Comparison of ENCODE assay signal across 11 cellular contexts in genomic region chr7:43113622-43114450, GRCh38. TPM values are rescaled to one million over a fixed set of nuclear protein-coding genes. Genes with fewer than 3 reads are reported as not detected.
DNase-seq lines count a peak whose midpoint lies in the region; ATAC-seq and TF ChIP-seq lines count a peak whose summit lies in the region.
"Had no signal": no experiment of that assay in that cellular context is flagged by ENCODE, and none has a peak within 500 bp of the region (broad histone marks: within the 10 kb centered on the region; RNA-seq: fewer than 3 reads in every experiment).

No MANE protein-coding gene starts in this region.

- no peaks in the 10 kb centered on the region for H3K36me3 ChIP-seq in smooth muscle cell (ENCODE audit: low read depth)

- no peaks in the 10 kb centered on the region for H3K36me3 Mint-ChIP-seq in activated CD8-positive, alpha-beta T cell treated with anti-CD3 and anti-CD28 coated beads for 36 hours (ENCODE audit: low read depth)

- 7% methylated on average over 25 of the region's 36 CpGs for WGBS in smooth muscle cell (ENCODE audit: low lambda C conversion rate)

- CTCF ChIA-PET in activated CD8-positive, alpha-beta T cell treated with anti-CD3 and anti-CD28 coated beads for 36 hours (lab: Charles Lee), result no interaction called here

- DNase-seq in NCI-H345 (lab: John Stamatoyannopoulos, UW) (peak; percentile 19), NCI-H345 treated with DMSO at 0.1 percent for 48 hours (lab: John Stamatoyannopoulos, UW; ENCODE audit: unreplicated experiment) (no peak), hippocampal formation (lab: John Stamatoyannopoulos, UW) (peak; percentile 5 to 39), smooth muscle cell (lab: John Stamatoyannopoulos, UW; ENCODE audit: unreplicated experiment) (no peak), mucosa of gallbladder (ENCODE audit: low spot score) (no peak), NOMO-1 treated with dmso at 0.1 percent for 144 hours (lab: John Stamatoyannopoulos, UW; ENCODE audit: unreplicated experiment) (no peak)
- DNase-seq in activated CD8-positive, alpha-beta T cell treated with anti-CD3 and anti-CD28 coated beads for 36 hours, result peak; percentile 8
- DNase-seq: AML-193, kidney glomerular epithelial cell, NCI-H2081 had no signal

- POLR2A ChIA-PET in activated CD8-positive, alpha-beta T cell treated with anti-CD3 and anti-CD28 coated beads for 36 hours (lab: Charles Lee), result no interaction called here

- H3K9ac ChIP-seq in smooth muscle cell (ENCODE audit: low read depth), result no peak overlapping the region

- TF ChIP-seq CTCF in activated CD8-positive, alpha-beta T cell treated with anti-CD3 and anti-CD28 coated beads for 36 hours (IDR thresholded peaks at IDR 0.05), result no peak
- TF ChIP-seq CTCF in smooth muscle cell (IDR thresholded peaks at IDR 0.05; ENCODE audit: borderline replicate concordance, insufficient read depth, poor library complexity, severe bottlenecking), result no peak

- H3K4me3 Mint-ChIP-seq in activated CD8-positive, alpha-beta T cell treated with anti-CD3 and anti-CD28 coated beads for 36 hours, result no peak overlapping the region

- H4K20me1 ChIP-seq in smooth muscle cell (ENCODE audit: low read depth), result no peaks in the 10 kb centered on the region

- no peak overlapping the region for H3K27ac ChIP-seq in smooth muscle cell (ENCODE audit: low read depth)

- no peaks in the 10 kb centered on the region for H3K79me2 ChIP-seq in smooth muscle cell (ENCODE audit: low read depth)

- no peaks in the 10 kb centered on the region for H3F3A ChIP-seq in smooth muscle cell (ENCODE audit: low read depth)

- H3K27ac Mint-ChIP-seq in activated CD8-positive, alpha-beta T cell treated with anti-CD3 and anti-CD28 coated beads for 36 hours, result no peak overlapping the region

- peak overlapping the region; percentile 88 for H2AFZ ChIP-seq in smooth muscle cell (ENCODE audit: low read depth)

- peaks cover 64% of the 10 kb centered on the region for H3K27me3 Mint-ChIP-seq in activated CD8-positive, alpha-beta T cell treated with anti-CD3 and anti-CD28 coated beads for 36 hours

- no peak for ATAC-seq in activated CD8-positive, alpha-beta T cell treated with anti-CD3 and anti-CD28 coated beads for 36 hours
- no peak for ATAC-seq in HG02870 (IDR thresholded peaks at IDR 0.05; ENCODE audit: unreplicated experiment)

- no peaks in the 10 kb centered on the region for H3K9me3 Mint-ChIP-seq in activated CD8-positive, alpha-beta T cell treated with anti-CD3 and anti-CD28 coated beads for 36 hours

- peaks cover 62% of the 10 kb centered on the region for H3K27me3 ChIP-seq in smooth muscle cell (ENCODE audit: low read depth)

- H3K9me3 ChIP-seq in smooth muscle cell (replicated peaks; ENCODE audit: low read depth), result no peaks in the 10 kb centered on the region

- H3K4me1 ChIP-seq in smooth muscle cell (ENCODE audit: low read depth), result peaks cover 19% of the 10 kb centered on the region

- peak overlapping the region; percentile 63 for H3K4me3 ChIP-seq in smooth muscle cell

- H3K4me2 ChIP-seq in smooth muscle cell, result peak overlapping the region; percentile 94

- intact Hi-C loops in activated CD8-positive, alpha-beta T cell treated with anti-CD3 and anti-CD28 coated beads for 36 hours (cut with micrococcal nuclease), result loop anchor here (10.0 kb wide), 1 partner anchor 169 kb away; no protein-coding TSS in a partner anchor

- peaks cover 5% of the 10 kb centered on the region for H3K4me1 Mint-ChIP-seq in activated CD8-positive, alpha-beta T cell treated with anti-CD3 and anti-CD28 coated beads for 36 hours (ENCODE audit: low read depth)

RNA-seq across cellular contexts. Expression of gene HECW1, which starts 1.4 kb away (rescaled TPM):
- total RNA-seq in activated CD8-positive, alpha-beta T cell treated with anti-CD3 and anti-CD28 coated beads for 36 hours, result not detected
- 0.09 and 0.85 TPM in 2 replicates for total RNA-seq in smooth muscle cell
- polyA plus RNA-seq in smooth muscle cell, result 0.49 TPM in 1 of 2 replicates, not detected in the other
- total RNA-seq in mucosa of gallbladder, result 3.8 TPM

Comparison
In these comparisons a context has a peak if more than half of its experiments do, and no peak if none do; other contexts are left out.
1. DNase-seq: peak in NCI-H345 (single experiment), activated CD8-positive, alpha-beta T cell treated with anti-CD3 and anti-CD28 coated beads for 36 hours (single experiment) and hippocampal formation (2 of 2); none in NCI-H345 treated with DMSO at 0.1 percent for 48 hours (single experiment), smooth muscle cell (single experiment), mucosa of gallbladder (single experiment) and NOMO-1 treated with dmso at 0.1 percent for 144 hours (single experiment).